16 cellular contexts compared by ENCODE assay signal in the genomic region with DNA sequence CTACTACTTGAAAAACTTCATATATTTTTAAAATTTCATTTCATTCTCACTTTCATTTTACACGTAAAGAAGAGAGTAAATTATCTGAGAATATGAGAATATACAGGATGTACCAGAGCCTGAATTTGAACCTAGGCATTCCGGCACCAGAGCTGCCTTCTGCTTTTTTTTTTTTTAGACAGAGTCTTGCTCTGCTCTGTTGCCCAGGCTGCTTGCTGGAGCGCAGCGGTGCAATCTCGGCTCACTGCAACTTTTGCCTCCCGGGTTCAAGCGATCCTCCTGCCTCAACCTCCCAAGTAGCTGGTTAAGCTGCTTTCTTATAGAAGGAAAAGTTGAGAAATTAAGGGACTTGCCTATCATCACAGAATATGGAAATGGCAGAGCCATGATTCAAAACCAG.
A peak's percentile ranks its signal among the peaks of the same experiment; 100 is the strongest.
DNase-seq lines count a peak whose midpoint lies in the region; ATAC-seq and TF ChIP-seq lines count a peak whose summit lies in the region.
"Had no signal": no experiment of that assay in that cellular context is flagged by ENCODE, and none has a peak within 500 bp of the region (broad histone marks: within the 10 kb centered on the region; RNA-seq: fewer than 3 reads in every experiment).

No MANE protein-coding gene starts in this region.

- H3K4me1 ChIP-seq in Karpas-422 (ENCODE audit: low read length): peaks cover 27% of the 10 kb centered on the region
- H3K4me1 ChIP-seq: psoas muscle had no signal

- H4K20me1 ChIP-seq in Karpas-422 (ENCODE audit: insufficient read depth, low read depth, low read length): no peaks in the 10 kb centered on the region

- no peak overlapping the region for H2AFZ ChIP-seq in Karpas-422 (ENCODE audit: low read length)

- CTCF ChIA-PET in GM10248 (lab: Yijun Ruan, JAX): interaction anchor here (1.6 to 2.2 kb wide), 2 partner anchors 9 to 14 kb away, joined by 5 read pairs; no protein-coding TSS in a partner anchor

- H3K27me3 ChIP-seq in Karpas-422 (ENCODE audit: low read length) (peaks cover 3% of the 10 kb centered on the region; the same call in 1 of the 2 replicates), H7 (ENCODE audit: control insufficient read depth, insufficient read depth, low read length) (no peaks in the 10 kb centered on the region)

- H3K4me2 ChIP-seq in Karpas-422 (ENCODE audit: low read depth, low read length, poor library complexity, severe bottlenecking): peak overlapping the region; percentile 54

- ATAC-seq in GM19463 (IDR thresholded peaks at IDR 0.05; ENCODE audit: unreplicated experiment) (peak; percentile 17), HG02938 (IDR thresholded peaks at IDR 0.05; ENCODE audit: unreplicated experiment) (peak; percentile 49), sciatic nerve (no peak)
- ATAC-seq: activated CD8-positive, alpha-beta T cell treated with anti-CD3 and anti-CD28 coated beads, Interleukin-2, amount 10 ng/mL, durations not matched to agents 7 days and 5 days; left lobe of liver; naive thymus-derived CD4-positive, alpha-beta T cell; psoas muscle had no signal

- H3K4me3 ChIP-seq in GM12865 (ENCODE audit: low read depth, low read length) (peak overlapping the region; percentile 1; the same call in 1 of the 2 replicates), Karpas-422 (ENCODE audit: low read length) (no peak overlapping the region), H7 (ENCODE audit: insufficient read depth, low read depth, low read length) (no peak overlapping the region)
- H3K4me3 ChIP-seq: psoas muscle had no signal

- no peak overlapping the region for H3K27ac ChIP-seq in Karpas-422 (ENCODE audit: low read length)
- H3K27ac ChIP-seq: psoas muscle had no signal

- no peaks in the 10 kb centered on the region for H3K36me3 ChIP-seq in Karpas-422 (ENCODE audit: insufficient read depth, low read length)
- no peaks in the 10 kb centered on the region for H3K36me3 ChIP-seq in H7 (replicated peaks; ENCODE audit: control insufficient read depth, insufficient read depth, low read length)

- no peaks in the 10 kb centered on the region for H3K9me2 ChIP-seq in Karpas-422 (replicated peaks; ENCODE audit: insufficient read depth, low read length)

- H3K9me3 ChIP-seq in Karpas-422 (ENCODE audit: low read length): no peaks in the 10 kb centered on the region

- no peaks in the 10 kb centered on the region for H3K79me2 ChIP-seq in Karpas-422 (ENCODE audit: low read length)

- DNase-seq in GM12865 (ENCODE audit: low read depth) (peak; percentile 57), Karpas-422 (peak; percentile 72), islet precursor cell (no peak), GM10248 (ENCODE audit: extremely low spot score) (no peak), sciatic nerve (ENCODE audit: low spot score) (no peak), H7 (no peak)
- DNase-seq: activated CD8-positive, alpha-beta T cell treated with anti-CD3 and anti-CD28 coated beads, Interleukin-2, amount 10 ng/mL, durations not matched to agents 7 days and 5 days; cortex of kidney; erythroblast; naive thymus-derived CD4-positive, alpha-beta T cell; NCI-H2029; NCI-H774 had no signal

- intact Hi-C loops in sciatic nerve (cut with DNase I): no loop called here

- TF ChIP-seq CTCF in GM12865 (IDR thresholded peaks at IDR 0.05; ENCODE audit: insufficient read depth, low read depth, low read length, missing control alignments) (no peak), GM10248 (IDR thresholded peaks at IDR 0.05; ENCODE audit: control extremely low read depth, extremely low read depth, low read depth, missing control alignments) (no peak)

- no peak overlapping the region for H3K9ac ChIP-seq in Karpas-422 (ENCODE audit: low read length)

- POLR2A ChIA-PET in GM10248 (lab: Yijun Ruan, JAX): no interaction called here

Comparison
In these comparisons a context has a peak if more than half of its experiments do, and no peak if none do; other contexts are left out.
1. DNase-seq: peak in GM12865 (single experiment) and Karpas-422 (single experiment); none in islet precursor cell (single experiment), GM10248 (single experiment), sciatic nerve (single experiment) and H7 (single experiment).